In the genomic region with DNA sequence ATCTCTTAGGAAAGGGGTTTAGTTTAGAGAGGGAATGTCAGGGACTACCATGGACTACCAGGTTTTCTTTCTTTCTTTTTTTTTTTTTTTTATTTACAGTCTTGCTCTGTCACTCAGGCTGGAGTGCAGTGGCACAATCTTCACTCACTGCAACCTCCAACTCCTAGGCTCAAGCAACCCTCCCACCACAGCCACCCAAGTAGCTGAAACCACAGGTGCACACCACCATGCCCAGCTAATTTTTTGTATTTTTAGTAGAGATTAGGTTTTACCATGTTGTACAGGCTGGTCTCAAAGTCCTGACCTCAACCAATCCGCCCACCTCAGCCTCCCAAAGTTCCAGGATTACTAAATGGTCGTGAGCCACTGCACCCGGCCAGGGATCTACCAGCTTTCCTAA, we compare ENCODE assay signal across 26 cellular contexts.
"Had no signal": no experiment of that assay in that cellular context is flagged by ENCODE, and none has a peak within 500 bp of the region (broad histone marks: within the 10 kb centered on the region; RNA-seq: fewer than 3 reads in every experiment).

No MANE protein-coding gene starts in this region.

- H3K4me3 ChIP-seq: stomach, suprapubic skin, testis, thoracic aorta, thyroid gland, tibial artery, tibial nerve, transverse colon, upper lobe of left lung, upper lobe of right lung, uterus, vagina had no signal

- H3K9me3 ChIP-seq: stomach, suprapubic skin, testis, thoracic aorta, thyroid gland, tibial artery, tibial nerve, transverse colon, upper lobe of left lung, upper lobe of right lung, uterus, vagina had no signal

- H3K27me3 ChIP-seq: stomach, testis, thyroid gland, tibial artery, tibial nerve, transverse colon, upper lobe of left lung, upper lobe of right lung, uterus, vagina had no signal

- ATAC-seq: stimulated activated effector memory CD8-positive, alpha-beta T cell treated with anti-CD3 and anti-CD28 coated beads, Interleukin-12 subunit alpha, Interleukin-12 subunit beta, amount 100 ng/mL, for 72 hours; stimulated activated memory B cell treated with anti-CD40 and anti-IgM and Interleukin-4, amounts not matched to agents 10 μg/mL and 1 μg/mL and 100 μg/mL, for 72 hours; stimulated activated naive B cell treated with anti-CD40 and anti-IgM and Interleukin-4, amounts not matched to agents 10 μg/mL and 1 μg/mL and 100 μg/mL, for 72 hours; stimulated activated naive CD8-positive, alpha-beta T cell treated with anti-CD3 and anti-CD28 coated beads, Interleukin-15, amount 100 ng/mL, for 72 hours; stimulated activated naive CD8-positive, alpha-beta T cell treated with anti-CD3 and anti-CD28 coated beads, Interleukin-15, Interleukin-2, amounts not matched to agents 100 U/mL and 50 U/mL, for 24 hours; upper lobe of right lung had no signal

- H3K4me1 ChIP-seq: suprapubic skin, testis, tibial artery, tibial nerve, upper lobe of left lung, upper lobe of right lung, uterus, vagina had no signal

- H3K36me3 ChIP-seq: stomach, suprapubic skin, thoracic aorta, thyroid gland, tibial artery, tibial nerve, transverse colon, upper lobe of left lung, upper lobe of right lung, uterus, vagina had no signal

- H3K27ac ChIP-seq: stomach, suprapubic skin, testis, thoracic aorta, thyroid gland, tibial artery, tibial nerve, transverse colon, upper lobe of left lung, upper lobe of right lung, uterus, vagina had no signal

- DNase-seq: stimulated activated CD4-positive, alpha-beta T cell treated with anti-CD3 and anti-CD28 coated beads, Interleukin-2, amount 100 ng/mL, for 48 hours; stimulated activated CD4-positive, alpha-beta T cell treated with anti-CD3 and anti-CD28 coated beads, Interleukin-4, amount 100 ng/mL, for 1 hour; stimulated activated CD4-positive, alpha-beta T cell treated with anti-CD3 and anti-CD28 coated beads, Interleukin-4, amount 100 ng/mL, for 24 hours; stimulated activated CD4-positive, alpha-beta T cell treated with anti-CD3 and anti-CD28 coated beads, Interleukin-4, amount 100 ng/mL, for 4 hours; stimulated activated CD8-positive, alpha-beta memory T cell treated with anti-CD3 and anti-CD28 coated beads, Interleukin-4, amount 100 ng/mL, for 48 hours; stimulated activated naive B cell treated with anti-CD40 and anti-IgM and Interleukin-4, amounts not matched to agents 10 μg/mL and 1 μg/mL and 100 μg/mL, for 72 hours; stimulated activated naive CD4-positive, alpha-beta T cell; stimulated activated naive CD4-positive, alpha-beta T cell treated with Interleukin-2 at 50 U/mL for 16 hours; stimulated activated naive CD8-positive, alpha-beta T cell treated with anti-CD3 and anti-CD28 coated beads, Interleukin-15, amount 100 ng/mL, for 72 hours; stimulated activated naive CD8-positive, alpha-beta T cell treated with anti-CD3 and anti-CD28 coated beads, Interleukin-15, Interleukin-2, amounts not matched to agents 100 U/mL and 50 U/mL, for 24 hours; stomach; substantia nigra; testis; thyroid gland; tibial artery; transverse colon; trophoblast cell; upper lobe of left lung; upper lobe of right lung; uterus had no signal
